ENCODE assay signal across 22 cellular contexts in genomic region chr10:56522166-56522565, GRCh38.
DNase-seq lines count a peak whose midpoint lies in the region; ATAC-seq, FAIRE-seq and TF ChIP-seq lines count a peak whose summit lies in the region.
"Had no signal": no experiment of that assay in that cellular context is flagged by ENCODE, and none has a peak within 500 bp of the region (broad histone marks: within the 10 kb centered on the region; RNA-seq: fewer than 3 reads in every experiment).

No MANE protein-coding gene starts in this region.

- in situ Hi-C loops in ACHN (cut with HindIII; ENCODE audit: low pct_ligation_motif_present, low pct_unique_long_range_greater_than_20kb, low sequenced_read_pairs), result no loop called here

- ATAC-seq in SK-N-SH treated with all-trans-retinoic acid at 6 μM for 48 hours, result no peak
- ATAC-seq in activated CD4-positive, CD25-positive, alpha-beta regulatory T cell treated with anti-CD3 and anti-CD28 coated beads, Interleukin-2, amount 50 U/mL, for 24 hours, result no peak
- ATAC-seq: A549, GM12878 had no signal

- no peak for FAIRE-seq in RCC 7860 (lab: Jason Lieb, UNC)
- FAIRE-seq: A549, GM12878, GM12892, GM18507 had no signal

- DNase-seq in ACHN, result peak; percentile 64
- DNase-seq in RCC 7860 (ENCODE audit: low spot score), result peak; percentile 43
- peak; percentile 58 for DNase-seq in renal cortical epithelial cell (ENCODE audit: low read depth)
- DNase-seq: BE2C; C1 segment of cervical spinal cord; CD4-positive, alpha-beta memory T cell; CD4-positive, CD25-positive, alpha-beta regulatory T cell; CD8-positive, alpha-beta memory T cell; COR-L47; DMS 273 treated with DMSO at 0.1 percent for 48 hours; DMS153; DMS53; DMS79; DND-41; EL; GDM1 had no signal

TF ChIP-seq in SK-N-SH treated with all-trans-retinoic acid at 6 μM for 48 hours, 23 proteins besides CTCF, POLR2A, EP300 and RAD21:
- TF ChIP-seq POU6F1 (CRISPR knock-in tag; IDR thresholded peaks at IDR 0.05; ENCODE audit: borderline replicate concordance, low read depth) (no peak), ZNF70 (CRISPR knock-in tag; IDR thresholded peaks at IDR 0.05) (no peak), CREB5 (CRISPR knock-in tag; IDR thresholded peaks at IDR 0.05; ENCODE audit: low read depth) (no peak), PPARA (CRISPR knock-in tag; IDR thresholded peaks at IDR 0.05; ENCODE audit: borderline replicate concordance) (no peak), ZNF8 (CRISPR knock-in tag; IDR thresholded peaks at IDR 0.05) (no peak), GLIS3 (CRISPR knock-in tag; IDR thresholded peaks at IDR 0.05) (no peak), OSR1 (CRISPR knock-in tag; IDR thresholded peaks at IDR 0.05) (no peak), TSHZ2 (CRISPR knock-in tag; IDR thresholded peaks at IDR 0.05) (no peak), SNAI2 (CRISPR knock-in tag; IDR thresholded peaks at IDR 0.05) (no peak), CSRNP3 (CRISPR knock-in tag; IDR thresholded peaks at IDR 0.05) (no peak), CSDC2 (CRISPR knock-in tag; IDR thresholded peaks at IDR 0.05) (no peak), TOX (CRISPR knock-in tag; IDR thresholded peaks at IDR 0.05; ENCODE audit: borderline replicate concordance) (no peak), RARB (CRISPR knock-in tag; IDR thresholded peaks at IDR 0.05) (no peak), ISL1 (CRISPR knock-in tag; IDR thresholded peaks at IDR 0.05) (no peak), PATZ1 (CRISPR knock-in tag; IDR thresholded peaks at IDR 0.05; ENCODE audit: borderline replicate concordance) (no peak)
